13 cellular contexts compared by ENCODE assay signal in the genomic region with DNA sequence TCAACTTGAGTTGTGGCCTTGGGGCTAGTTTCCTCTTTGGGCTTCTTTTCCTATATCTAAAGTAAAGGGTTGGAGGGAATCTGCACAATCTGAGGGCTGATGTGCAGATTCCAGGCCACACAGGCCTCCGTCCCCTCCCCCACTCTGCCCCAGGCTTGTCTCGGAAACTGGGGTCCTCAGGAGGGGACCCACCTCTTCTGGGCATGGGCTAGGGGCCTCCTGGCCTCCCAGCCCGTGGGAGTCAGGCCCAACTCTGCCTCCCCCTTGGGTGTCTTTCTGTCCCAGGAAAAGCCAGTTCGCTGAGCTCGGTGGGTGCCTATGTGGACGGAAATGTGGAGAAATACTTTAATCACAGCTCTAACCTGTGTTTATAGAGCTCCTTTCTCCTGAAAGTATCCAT. TPM values are rescaled to one million over a fixed set of nuclear protein-coding genes. Genes with fewer than 3 reads are reported as not detected.
DNase-seq lines count a peak whose midpoint lies in the region; ATAC-seq and TF ChIP-seq lines count a peak whose summit lies in the region.
"Had no signal": no experiment of that assay in that cellular context is flagged by ENCODE, and none has a peak within 500 bp of the region (broad histone marks: within the 10 kb centered on the region; RNA-seq: fewer than 3 reads in every experiment).

No MANE protein-coding gene starts in this region.

- peaks cover 8% of the 10 kb centered on the region for H3K4me1 Mint-ChIP-seq in activated naive CD8-positive, alpha-beta T cell treated with anti-CD3 and anti-CD28 coated beads, Interleukin-2, amount 50 U/mL, for 24 hours

- ATAC-seq in heart left ventricle, result no peak
- no peak for ATAC-seq in Right ventricle myocardium inferior
- ATAC-seq in aorta (ENCODE audit: low FRiP score), result no peak
- no peak for ATAC-seq in activated naive CD8-positive, alpha-beta T cell treated with anti-CD3 and anti-CD28 coated beads, Interleukin-2, amount 50 U/mL, for 24 hours
- no peak for ATAC-seq in HG02623 (IDR thresholded peaks at IDR 0.05; ENCODE audit: unreplicated experiment)
- no peak for ATAC-seq in HG02678 (IDR thresholded peaks at IDR 0.05; ENCODE audit: unreplicated experiment)
- ATAC-seq: activated CD8-positive, alpha-beta memory T cell treated with anti-CD3 and anti-CD28 coated beads, Interleukin-2, amount 10 ng/mL, durations not matched to agents 7 days and 5 days had no signal

- H4K12ac ChIP-seq in trophoblast cell (ENCODE audit: low read depth, low read length), result no peak overlapping the region

- H3K79me2 ChIP-seq in trophoblast cell (ENCODE audit: control insufficient read depth, insufficient read depth, low read length, poor library complexity), result peaks cover 45% of the 10 kb centered on the region

- H4K91ac ChIP-seq in trophoblast cell (ENCODE audit: low read depth, low read length), result peak overlapping the region; percentile 7

- no peak overlapping the region for H3K4me3 Mint-ChIP-seq in activated naive CD8-positive, alpha-beta T cell treated with anti-CD3 and anti-CD28 coated beads, Interleukin-2, amount 50 U/mL, for 24 hours
- H3K4me3 Mint-ChIP-seq: activated CD8-positive, alpha-beta memory T cell treated with anti-CD3 and anti-CD28 coated beads, Interleukin-2, amount 10 ng/mL, durations not matched to agents 7 days and 5 days; activated naive CD8-positive, alpha-beta T cell; dendritic cell treated with granulocyte-macrophage colony-stimulating factor and Interleukin-4, amounts not matched to agents 40 ng/mL and 50 ng/mL, for 4 days; stimulated activated naive CD8-positive, alpha-beta T cell treated with anti-CD3 and anti-CD28 coated beads, Interleukin-15, Interleukin-2, amounts not matched to agents 100 ng/mL and 50 ng/mL, for 24 hours had no signal

- H3K23ac ChIP-seq in trophoblast cell (ENCODE audit: low read length), result no peak overlapping the region

- no peak overlapping the region for H2BK120ac ChIP-seq in trophoblast cell (ENCODE audit: insufficient read depth, low read length, poor library complexity)

- no peak overlapping the region for H2BK5ac ChIP-seq in trophoblast cell (ENCODE audit: low read depth, low read length, poor library complexity)

- peak overlapping the region; percentile 96 for H3K4me2 ChIP-seq in trophoblast cell (ENCODE audit: low read length)

- H3K18ac ChIP-seq in trophoblast cell (ENCODE audit: low read length), result peak overlapping the region; percentile 60

- H2AFZ ChIP-seq in trophoblast cell (ENCODE audit: insufficient read depth, low read length, poor library complexity), result peak overlapping the region; percentile 21

- no peak overlapping the region for H3K27ac Mint-ChIP-seq in activated naive CD8-positive, alpha-beta T cell treated with anti-CD3 and anti-CD28 coated beads, Interleukin-2, amount 50 U/mL, for 24 hours
- H3K27ac Mint-ChIP-seq: activated CD8-positive, alpha-beta memory T cell treated with anti-CD3 and anti-CD28 coated beads, Interleukin-2, amount 10 ng/mL, durations not matched to agents 7 days and 5 days; activated naive CD8-positive, alpha-beta T cell; dendritic cell treated with granulocyte-macrophage colony-stimulating factor and Interleukin-4, amounts not matched to agents 40 ng/mL and 50 ng/mL, for 4 days; stimulated activated naive CD8-positive, alpha-beta T cell treated with anti-CD3 and anti-CD28 coated beads, Interleukin-15, Interleukin-2, amounts not matched to agents 100 ng/mL and 50 ng/mL, for 24 hours had no signal

- no peak for TF ChIP-seq POLR2A in heart left ventricle (IDR thresholded peaks at IDR 0.05)

- H3K4ac ChIP-seq in trophoblast cell (ENCODE audit: low read depth, low read length), result peak overlapping the region; percentile 92

- peak overlapping the region; percentile 20 for H2BK12ac ChIP-seq in trophoblast cell (ENCODE audit: low read length)

- no peaks in the 10 kb centered on the region for H3K9me3 Mint-ChIP-seq in activated naive CD8-positive, alpha-beta T cell treated with anti-CD3 and anti-CD28 coated beads, Interleukin-2, amount 50 U/mL, for 24 hours
- H3K9me3 Mint-ChIP-seq: dendritic cell treated with granulocyte-macrophage colony-stimulating factor and Interleukin-4, amounts not matched to agents 40 ng/mL and 50 ng/mL, for 4 days; stimulated activated naive CD8-positive, alpha-beta T cell treated with anti-CD3 and anti-CD28 coated beads, Interleukin-15, Interleukin-2, amounts not matched to agents 100 ng/mL and 50 ng/mL, for 24 hours had no signal

- WGBS in heart left ventricle, 4 donors, result 75 to 83% (median 78%) methylated on average over 6 of the region's 6 CpGs
- no CpG with 5 or more reads among the region's 6 CpGs for WGBS in trophoblast cell (ENCODE audit: extremely low coverage, insufficient coverage, insufficient read length)
- 18 to 22% methylated on average over 6 of the region's 6 CpGs for WGBS in aorta, 2 donors

- H3K27me3 Mint-ChIP-seq in activated naive CD8-positive, alpha-beta T cell treated with anti-CD3 and anti-CD28 coated beads, Interleukin-2, amount 50 U/mL, for 24 hours, result peaks cover 24% of the 10 kb centered on the region

- H3K36me3 ChIP-seq in heart left ventricle (peaks cover 0 to 32% (median 0%) of the 10 kb centered on the region in 9 donors), trophoblast cell (ENCODE audit: control insufficient read depth in 1 of 2, insufficient read depth in 2 of 2, low read length in 2 of 2) (peaks cover 47 to 58% of the 10 kb centered on the region in 2 experiments), aorta (ENCODE audit: control insufficient read depth in 1 of 2, insufficient read depth in 2 of 2, low read length in 1 of 2) (no peaks in the 10 kb centered on the region)

- H4K8ac ChIP-seq in trophoblast cell (ENCODE audit: low read depth, low read length), result no peak overlapping the region

- H3K9ac ChIP-seq in trophoblast cell (ENCODE audit: low read length), result peak overlapping the region; percentile 51

- no peak overlapping the region for H2AK5ac ChIP-seq in trophoblast cell (ENCODE audit: low read length)

- TF ChIP-seq CTCF in heart left ventricle (IDR thresholded peaks at IDR 0.05) (no peak), fibroblast of the aortic adventitia (IDR thresholded peaks at IDR 0.05; ENCODE audit: insufficient read depth, low read length) (no peak)

- no peaks in the 10 kb centered on the region for H3K36me3 Mint-ChIP-seq in activated naive CD8-positive, alpha-beta T cell treated with anti-CD3 and anti-CD28 coated beads, Interleukin-2, amount 50 U/mL, for 24 hours (ENCODE audit: low read depth)
- H3K36me3 Mint-ChIP-seq: activated CD8-positive, alpha-beta memory T cell treated with anti-CD3 and anti-CD28 coated beads, Interleukin-2, amount 10 ng/mL, durations not matched to agents 7 days and 5 days; activated naive CD8-positive, alpha-beta T cell had no signal

- H3K27ac ChIP-seq in heart left ventricle, result peak overlapping the region in 11 of 12 donors; percentile 31 to 95 (median 81)
- peak overlapping the region; percentile 43 for H3K27ac ChIP-seq in trophoblast cell (ENCODE audit: low read depth, low read length)
- peak overlapping the region; percentile 6 to 47 for H3K27ac ChIP-seq in aorta (ENCODE audit: low read depth in 1 of 2, low read length in 2 of 2)

- H3K79me1 ChIP-seq in trophoblast cell (ENCODE audit: low read length), result peaks cover 39% of the 10 kb centered on the region

- H3K9me3 ChIP-seq in heart left ventricle, result no peaks in the 10 kb centered on the region
- H3K9me3 ChIP-seq in trophoblast cell (ENCODE audit: insufficient read depth, low read depth, low read length), result no peaks in the 10 kb centered on the region
- H3K9me3 ChIP-seq in aorta (ENCODE audit: control insufficient read depth, low read length), result no peaks in the 10 kb centered on the region

- peaks cover 0 to 65% (median 40%) of the 10 kb centered on the region in 12 donors for H3K4me1 ChIP-seq in heart left ventricle
- peaks cover 26 to 44% of the 10 kb centered on the region in 2 experiments for H3K4me1 ChIP-seq in trophoblast cell (ENCODE audit: control insufficient read depth in 1 of 2, insufficient read depth in 2 of 2, low read length in 2 of 2)
- H3K4me1 ChIP-seq in aorta (ENCODE audit: control insufficient read depth in 1 of 2, insufficient read depth in 2 of 2, low read length in 2 of 2), result no peaks in the 10 kb centered on the region

- DNase-seq in heart left ventricle (no peak), Right ventricle myocardium inferior (ENCODE audit: missing footprints) (no peak), fibroblast of the aortic adventitia (ENCODE audit: low read depth) (no peak), trophoblast cell (no peak), aorta (no peak)
- no peak for DNase-seq in activated naive CD8-positive, alpha-beta T cell treated with anti-CD3 and anti-CD28 coated beads, Interleukin-2, amount 50 U/mL, for 24 hours
- DNase-seq: activated CD8-positive, alpha-beta memory T cell treated with anti-CD3 and anti-CD28 coated beads, Interleukin-2, amount 10 ng/mL, durations not matched to agents 7 days and 5 days; occipital lobe had no signal

- H3K27me3 ChIP-seq in heart left ventricle (peaks cover 0 to 27% (median 0%) of the 10 kb centered on the region in 9 donors), trophoblast cell (ENCODE audit: insufficient read depth, low read length) (no peaks in the 10 kb centered on the region), aorta (ENCODE audit: control insufficient read depth in 1 of 2, insufficient read depth in 2 of 2, low read length in 1 of 2) (no peaks in the 10 kb centered on the region)

- H3K14ac ChIP-seq in trophoblast cell (ENCODE audit: low read length), result peak overlapping the region; percentile 33

- peak overlapping the region in 11 of 12 donors; percentile 10 to 90 (median 68) for H3K4me3 ChIP-seq in heart left ventricle
- H3K4me3 ChIP-seq in fibroblast of the aortic adventitia (ENCODE audit: low read depth, low read length), result peak overlapping the region; percentile 91
- H3K4me3 ChIP-seq in trophoblast cell (ENCODE audit: low read depth, low read length), result no peak overlapping the region
- peak overlapping the region in 1 of 2 donors; percentile 38 for H3K4me3 ChIP-seq in aorta (ENCODE audit: low read length in 2 of 2)

- intact Hi-C loops in heart left ventricle (cut with DNase I) (loop anchor here in 7 of 10 donors (2.0 to 10.0 kb wide), 5 partner anchors 55 to 148 kb away; no protein-coding TSS in a partner anchor), Right ventricle myocardium inferior (cut with DNase I) (no loop called here), aorta (cut with DNase I) (loop anchor here in 1 of 2 donors (2.0 kb wide), 1 partner anchor 68 kb away; no protein-coding TSS in a partner anchor)

RNA-seq across cellular contexts. Expression of a gene that starts 4.8 kb away (rescaled TPM):
- total RNA-seq in heart left ventricle (10 to 100 TPM; 14.4 to 65.9 (median 20.8) TPM), Right ventricle myocardium inferior (16.2 TPM), fibroblast of the aortic adventitia (ENCODE audit: low replicate concordance) (17.4 and 27.2 TPM in 2 replicates), aorta (10 to 100 TPM; 34.8 to 92.0 TPM)
- polyA plus RNA-seq in heart left ventricle (10 to 100 TPM; 10.4 to 19.0 TPM), aorta (10 to 100 TPM in 1 of 2 donors, 1 to 10 TPM in 1; 7.1 to 14.3 TPM)
- polyA plus RNA-seq in trophoblast cell (2013), result 29.5 and 30.6 TPM in 2 replicates

Comparison
In these comparisons a context has a peak if more than half of its experiments do, and no peak if none do; other contexts are left out.
1. H3K27ac ChIP-seq: peak in every context shown above with its lines; median percentile 81 in heart left ventricle; 43 in trophoblast cell; 26 in aorta.